17 cellular contexts compared by ENCODE assay signal in genomic region chr19:56115490-56115889, GRCh38. TPM values are rescaled to one million over a fixed set of nuclear protein-coding genes. Genes with fewer than 3 reads are reported as not detected.
DNase-seq lines count a peak whose midpoint lies in the region; ATAC-seq and TF ChIP-seq lines count a peak whose summit lies in the region.
"Had no signal": no experiment of that assay in that cellular context is flagged by ENCODE, and none has a peak within 500 bp of the region (broad histone marks: within the 10 kb centered on the region; RNA-seq: fewer than 3 reads in every experiment).

No MANE protein-coding gene starts in this region.

- H4K12ac ChIP-seq in trophoblast cell (ENCODE audit: low read depth, low read length): no peak overlapping the region

- H3K9me3 ChIP-seq in trophoblast cell (ENCODE audit: insufficient read depth, low read depth, low read length) (peaks cover 4% of the 10 kb centered on the region), upper lobe of left lung (no peaks in the 10 kb centered on the region)
- H3K9me3 ChIP-seq: BE2C had no signal

- H3K4me3 Mint-ChIP-seq in activated naive CD8-positive, alpha-beta T cell: no peak overlapping the region
- H3K4me3 Mint-ChIP-seq in activated naive CD8-positive, alpha-beta T cell treated with anti-CD3 and anti-CD28 coated beads for 36 hours: no peak overlapping the region

- no peak overlapping the region for H3K4me3 ChIP-seq in trophoblast cell (ENCODE audit: low read depth, low read length)
- H3K4me3 ChIP-seq in upper lobe of left lung: no peak overlapping the region

- H2AK5ac ChIP-seq in trophoblast cell (ENCODE audit: low read length): no peak overlapping the region

- H3K36me3 Mint-ChIP-seq in activated naive CD8-positive, alpha-beta T cell: no peaks in the 10 kb centered on the region
- peaks cover 19% of the 10 kb centered on the region for H3K36me3 Mint-ChIP-seq in activated naive CD8-positive, alpha-beta T cell treated with anti-CD3 and anti-CD28 coated beads for 36 hours

- H2AFZ ChIP-seq in trophoblast cell (ENCODE audit: insufficient read depth, low read length, poor library complexity): no peak overlapping the region

- H3K4me1 ChIP-seq in trophoblast cell (ENCODE audit: control insufficient read depth in 1 of 2, insufficient read depth in 2 of 2, low read length in 2 of 2) (peaks cover 22 to 31% of the 10 kb centered on the region in 2 experiments), upper lobe of left lung (peaks cover 69 to 97% (median 78%) of the 10 kb centered on the region in 4 donors)

- peaks cover 51% of the 10 kb centered on the region for H3K4me1 Mint-ChIP-seq in activated naive CD8-positive, alpha-beta T cell (ENCODE audit: low read depth)
- peaks cover 51% of the 10 kb centered on the region for H3K4me1 Mint-ChIP-seq in activated naive CD8-positive, alpha-beta T cell treated with anti-CD3 and anti-CD28 coated beads for 36 hours

- H2BK5ac ChIP-seq in trophoblast cell (ENCODE audit: low read depth, low read length, poor library complexity): no peak overlapping the region

- H3K27ac ChIP-seq in VCaP (peak overlapping the region; percentile 22; the same call in 1 of the 2 replicates), trophoblast cell (ENCODE audit: low read depth, low read length) (no peak overlapping the region), upper lobe of left lung (no peak overlapping the region)

- no peak for DNase-seq in activated naive CD8-positive, alpha-beta T cell treated with anti-CD3 and anti-CD28 coated beads for 36 hours
- DNase-seq in islet precursor cell (peak; percentile 45), trophoblast cell (peak in 1 of 2 donors; percentile 50), upper lobe of left lung (no peak), iPS-NIHi11 (ENCODE audit: low spot score) (no peak), NCI-H2107 treated with DMSO at 0.1 percent for 48 hours (lab: John Stamatoyannopoulos, UW; ENCODE audit: unreplicated experiment) (no peak)
- DNase-seq: BE2C; CD4-positive, alpha-beta memory T cell; GF-D8; H9; KG1; NCI-H1417; NCI-H187; NCI-H345; NCI-H526 had no signal

- peak overlapping the region; percentile 87 for H3K4ac ChIP-seq in trophoblast cell (ENCODE audit: low read depth, low read length)

- H3K27ac Mint-ChIP-seq in activated naive CD8-positive, alpha-beta T cell: peak overlapping the region; percentile 28
- H3K27ac Mint-ChIP-seq in activated naive CD8-positive, alpha-beta T cell treated with anti-CD3 and anti-CD28 coated beads for 36 hours: no peak overlapping the region

- no peak overlapping the region for H3K4me2 ChIP-seq in trophoblast cell (ENCODE audit: low read length)

- no CpG with 5 or more reads among the region's 21 CpGs for WGBS in trophoblast cell (ENCODE audit: extremely low coverage, insufficient coverage, insufficient read length)
- WGBS in upper lobe of left lung, 2 donors: 94% methylated on average over 17 to 20 of the region's 21 CpGs

- ATAC-seq in upper lobe of left lung (ENCODE audit: low FRiP score in 2 of 2): no peak

- H3K23ac ChIP-seq in trophoblast cell (ENCODE audit: low read length): no peak overlapping the region

- H3K14ac ChIP-seq in trophoblast cell (ENCODE audit: low read length): no peak overlapping the region

- H3K9me3 Mint-ChIP-seq in activated naive CD8-positive, alpha-beta T cell (ENCODE audit: low read depth): no peaks in the 10 kb centered on the region
- no peaks in the 10 kb centered on the region for H3K9me3 Mint-ChIP-seq in activated naive CD8-positive, alpha-beta T cell treated with anti-CD3 and anti-CD28 coated beads for 36 hours
- H3K9me3 Mint-ChIP-seq: H9 had no signal

- H3K18ac ChIP-seq in trophoblast cell (ENCODE audit: low read length): no peak overlapping the region

- H3K79me2 ChIP-seq in trophoblast cell (ENCODE audit: control insufficient read depth, insufficient read depth, low read length, poor library complexity): peaks cover 67% of the 10 kb centered on the region

- H3K9ac ChIP-seq in trophoblast cell (ENCODE audit: low read length): no peak overlapping the region

- H3K27me3 ChIP-seq in trophoblast cell (ENCODE audit: insufficient read depth, low read length) (no peaks in the 10 kb centered on the region), upper lobe of left lung (no peaks in the 10 kb centered on the region)
- H3K27me3 ChIP-seq: BE2C had no signal

- H4K91ac ChIP-seq in trophoblast cell (ENCODE audit: low read depth, low read length): no peak overlapping the region

- H4K8ac ChIP-seq in trophoblast cell (ENCODE audit: low read depth, low read length): no peak overlapping the region

- no peaks in the 10 kb centered on the region for H3K27me3 Mint-ChIP-seq in activated naive CD8-positive, alpha-beta T cell
- no peaks in the 10 kb centered on the region for H3K27me3 Mint-ChIP-seq in activated naive CD8-positive, alpha-beta T cell treated with anti-CD3 and anti-CD28 coated beads for 36 hours
- H3K27me3 Mint-ChIP-seq: CD4-positive, alpha-beta memory T cell had no signal

- H2BK12ac ChIP-seq in trophoblast cell (ENCODE audit: low read length): no peak overlapping the region

- no peak overlapping the region for H2BK120ac ChIP-seq in trophoblast cell (ENCODE audit: insufficient read depth, low read length, poor library complexity)

- H3K79me1 ChIP-seq in trophoblast cell (ENCODE audit: low read length): peaks cover 7% of the 10 kb centered on the region

- no peak for TF ChIP-seq CTCF in VCaP (conservative IDR thresholded peaks at IDR 0.05)
- no peak for TF ChIP-seq CTCF in upper lobe of left lung (IDR thresholded peaks at IDR 0.05)

- no peak for TF ChIP-seq POLR2A in upper lobe of left lung (IDR thresholded peaks at IDR 0.05)

- TF ChIP-seq EP300 in upper lobe of left lung (IDR thresholded peaks at IDR 0.05): no peak

- H3K36me3 ChIP-seq in trophoblast cell (ENCODE audit: control insufficient read depth in 1 of 2, insufficient read depth in 2 of 2, low read length in 2 of 2) (peaks cover 27 to 28% of the 10 kb centered on the region in 2 experiments), upper lobe of left lung (peaks cover 0 to 9% (median 0%) of the 10 kb centered on the region in 4 donors)

RNA-seq across cellular contexts. Expression of gene ZNF787, which starts 5.6 kb away (rescaled TPM):
- total RNA-seq in activated naive CD8-positive, alpha-beta T cell treated with anti-CD3 and anti-CD28 coated beads for 36 hours: 10 to 100 TPM; 34.2 to 35.6 TPM
- polyA plus RNA-seq in trophoblast cell (2013): 23.4 and 24.3 TPM in 2 replicates
- 10 to 100 TPM; 20.5 to 45.4 (median 35.8) TPM for total RNA-seq in upper lobe of left lung

RNA-seq across cellular contexts. Expression of gene ZNF444, which starts 25.6 kb away (rescaled TPM):
- 10 to 100 TPM; 28.6 to 33.7 TPM for total RNA-seq in activated naive CD8-positive, alpha-beta T cell treated with anti-CD3 and anti-CD28 coated beads for 36 hours
- polyA plus RNA-seq in trophoblast cell (2013): 25.7 and 26.0 TPM in 2 replicates
- 100 to 1,000 TPM in 2 of 6 donors, 10 to 100 TPM in 4; 29.2 to 131 (median 61.3) TPM for total RNA-seq in upper lobe of left lung
